1 cellular context compared by ENCODE assay signal in genomic region chr2:122019729-122020128, GRCh38.
TF ChIP-seq lines count a peak whose summit lies in the region.

No MANE protein-coding gene starts in this region.

TF ChIP-seq in GM23338, 12 proteins besides CTCF, POLR2A, EP300 and RAD21 (continued from another document):
- TF ChIP-seq ETS1 (IDR thresholded peaks at IDR 0.05) (no peak), EZH2phosphoT487 (IDR thresholded peaks at IDR 0.05; ENCODE audit: unreplicated experiment) (no peak), ZNF114 (CRISPR knock-in tag; IDR thresholded peaks at IDR 0.05) (no peak), STAT1 (IDR thresholded peaks at IDR 0.05; ENCODE audit: unreplicated experiment) (no peak), CREB1 (CRISPR knock-in tag; IDR thresholded peaks at IDR 0.05; ENCODE audit: low read depth) (no peak), POLR2AphosphoS5 (IDR thresholded peaks at IDR 0.05; ENCODE audit: low read depth) (no peak), ZNF331 (CRISPR knock-in tag; IDR thresholded peaks at IDR 0.05; ENCODE audit: low read depth) (no peak), EZH2 (IDR thresholded peaks at IDR 0.05; ENCODE audit: low read depth, unreplicated experiment) (no peak), REST (IDR thresholded peaks at IDR 0.05; ENCODE audit: unreplicated experiment) (no peak)
- TF ChIP-seq, protein P1, sequence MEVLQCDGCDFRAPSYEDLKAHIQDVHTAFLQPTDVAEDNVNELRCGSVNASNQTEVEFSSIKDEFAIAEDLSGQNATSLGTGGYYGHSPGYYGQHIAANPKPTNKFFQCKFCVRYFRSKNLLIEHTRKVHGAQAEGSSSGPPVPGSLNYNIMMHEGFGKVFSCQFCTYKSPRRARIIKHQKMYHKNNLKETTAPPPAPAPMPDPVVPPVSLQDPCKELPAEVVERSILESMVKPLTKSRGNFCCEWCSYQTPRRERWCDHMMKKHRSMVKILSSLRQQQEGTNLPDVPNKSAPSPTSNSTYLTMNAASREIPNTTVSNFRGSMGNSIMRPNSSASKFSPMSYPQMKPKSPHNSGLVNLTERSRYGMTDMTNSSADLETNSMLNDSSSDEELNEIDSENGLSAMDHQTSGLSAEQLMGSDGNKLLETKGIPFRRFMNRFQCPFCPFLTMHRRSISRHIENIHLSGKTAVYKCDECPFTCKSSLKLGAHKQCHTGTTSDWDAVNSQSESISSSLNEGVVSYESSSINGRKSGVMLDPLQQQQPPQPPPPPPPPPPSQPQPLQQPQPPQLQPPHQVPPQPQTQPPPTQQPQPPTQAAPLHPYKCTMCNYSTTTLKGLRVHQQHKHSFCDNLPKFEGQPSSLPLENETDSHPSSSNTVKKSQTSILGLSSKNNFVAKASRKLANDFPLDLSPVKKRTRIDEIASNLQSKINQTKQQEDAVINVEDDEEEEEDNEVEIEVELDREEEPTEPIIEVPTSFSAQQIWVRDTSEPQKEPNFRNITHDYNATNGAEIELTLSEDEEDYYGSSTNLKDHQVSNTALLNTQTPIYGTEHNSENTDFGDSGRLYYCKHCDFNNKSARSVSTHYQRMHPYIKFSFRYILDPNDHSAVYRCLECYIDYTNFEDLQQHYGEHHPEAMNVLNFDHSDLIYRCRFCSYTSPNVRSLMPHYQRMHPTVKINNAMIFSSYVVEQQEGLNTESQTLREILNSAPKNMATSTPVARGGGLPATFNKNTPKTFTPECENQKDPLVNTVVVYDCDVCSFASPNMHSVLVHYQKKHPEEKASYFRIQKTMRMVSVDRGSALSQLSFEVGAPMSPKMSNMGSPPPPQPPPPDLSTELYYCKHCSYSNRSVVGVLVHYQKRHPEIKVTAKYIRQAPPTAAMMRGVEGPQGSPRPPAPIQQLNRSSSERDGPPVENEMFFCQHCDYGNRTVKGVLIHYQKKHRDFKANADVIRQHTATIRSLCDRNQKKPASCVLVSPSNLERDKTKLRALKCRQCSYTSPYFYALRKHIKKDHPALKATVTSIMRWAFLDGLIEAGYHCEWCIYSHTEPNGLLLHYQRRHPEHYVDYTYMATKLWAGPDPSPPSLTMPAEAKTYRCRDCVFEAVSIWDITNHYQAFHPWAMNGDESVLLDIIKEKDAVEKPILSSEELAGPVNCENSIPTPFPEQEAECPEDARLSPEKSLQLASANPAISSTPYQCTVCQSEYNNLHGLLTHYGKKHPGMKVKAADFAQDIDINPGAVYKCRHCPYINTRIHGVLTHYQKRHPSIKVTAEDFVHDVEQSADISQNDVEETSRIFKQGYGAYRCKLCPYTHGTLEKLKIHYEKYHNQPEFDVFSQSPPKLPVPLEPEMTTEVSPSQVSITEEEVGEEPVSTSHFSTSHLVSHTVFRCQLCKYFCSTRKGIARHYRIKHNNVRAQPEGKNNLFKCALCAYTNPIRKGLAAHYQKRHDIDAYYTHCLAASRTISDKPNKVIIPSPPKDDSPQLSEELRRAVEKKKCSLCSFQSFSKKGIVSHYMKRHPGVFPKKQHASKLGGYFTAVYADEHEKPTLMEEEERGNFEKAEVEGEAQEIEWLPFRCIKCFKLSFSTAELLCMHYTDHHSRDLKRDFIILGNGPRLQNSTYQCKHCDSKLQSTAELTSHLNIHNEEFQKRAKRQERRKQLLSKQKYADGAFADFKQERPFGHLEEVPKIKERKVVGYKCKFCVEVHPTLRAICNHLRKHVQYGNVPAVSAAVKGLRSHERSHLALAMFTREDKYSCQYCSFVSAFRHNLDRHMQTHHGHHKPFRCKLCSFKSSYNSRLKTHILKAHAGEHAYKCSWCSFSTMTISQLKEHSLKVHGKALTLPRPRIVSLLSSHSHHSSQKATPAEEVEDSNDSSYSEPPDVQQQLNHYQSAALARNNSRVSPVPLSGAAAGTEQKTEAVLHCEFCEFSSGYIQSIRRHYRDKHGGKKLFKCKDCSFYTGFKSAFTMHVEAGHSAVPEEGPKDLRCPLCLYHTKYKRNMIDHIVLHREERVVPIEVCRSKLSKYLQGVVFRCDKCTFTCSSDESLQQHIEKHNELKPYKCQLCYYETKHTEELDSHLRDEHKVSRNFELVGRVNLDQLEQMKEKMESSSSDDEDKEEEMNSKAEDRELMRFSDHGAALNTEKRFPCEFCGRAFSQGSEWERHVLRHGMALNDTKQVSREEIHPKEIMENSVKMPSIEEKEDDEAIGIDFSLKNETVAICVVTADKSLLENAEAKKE (CRISPR knock-in tag; IDR thresholded peaks at IDR 0.05): no peak
